ENCODE assay signal across 12 cellular contexts in the genomic region with DNA sequence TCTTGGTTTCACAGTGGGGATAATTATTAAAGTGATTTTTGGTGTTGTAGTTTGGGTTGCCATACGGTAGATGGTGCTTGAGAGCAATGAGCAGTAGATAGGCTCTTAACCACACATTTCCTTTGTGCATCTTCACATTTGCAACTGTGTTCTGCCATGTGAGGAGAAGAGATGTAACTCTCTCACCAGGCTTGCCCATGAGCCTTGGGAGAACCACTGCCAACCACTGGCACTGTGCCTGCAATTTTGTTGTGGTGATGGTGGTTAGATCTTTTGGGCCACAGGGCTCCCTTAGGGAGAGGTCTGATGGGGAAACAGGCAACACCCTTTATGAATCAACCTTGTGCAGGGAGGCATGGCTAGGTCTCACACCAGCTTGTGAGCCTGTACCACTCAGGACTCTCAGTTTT.
DNase-seq lines count a peak whose midpoint lies in the region; ATAC-seq and TF ChIP-seq lines count a peak whose summit lies in the region.
"Had no signal": no experiment of that assay in that cellular context is flagged by ENCODE, and none has a peak within 500 bp of the region (broad histone marks: within the 10 kb centered on the region; RNA-seq: fewer than 3 reads in every experiment).

No MANE protein-coding gene starts in this region.

- peaks cover 33% of the 10 kb centered on the region for H3K9me3 Mint-ChIP-seq in CD8-positive, alpha-beta T cell
- peaks cover 49% of the 10 kb centered on the region for H3K9me3 Mint-ChIP-seq in endodermal cell

- no peaks in the 10 kb centered on the region for H3K27me3 ChIP-seq in CD8-positive, alpha-beta T cell (ENCODE audit: insufficient read depth, low read length)
- H3K27me3 ChIP-seq in endodermal cell (ENCODE audit: control insufficient read depth, insufficient read depth, low read length, poor library complexity, severe bottlenecking): no peaks in the 10 kb centered on the region
- H3K27me3 ChIP-seq: sigmoid colon, stomach had no signal

- peaks cover 11% of the 10 kb centered on the region for H3K4me1 Mint-ChIP-seq in CD8-positive, alpha-beta T cell (ENCODE audit: low read depth)
- H3K4me1 Mint-ChIP-seq in endodermal cell: no peaks in the 10 kb centered on the region

- intact Hi-C loops in CD8-positive, alpha-beta T cell (cut with DNase I, micrococcal nuclease): loop anchor here (10.0 kb wide), 1 partner anchor 355 kb away; no protein-coding TSS in a partner anchor

- peaks cover 6% of the 10 kb centered on the region for H3K9me3 ChIP-seq in CD8-positive, alpha-beta T cell (ENCODE audit: low read length)
- peaks cover 12% of the 10 kb centered on the region for H3K9me3 ChIP-seq in endodermal cell (ENCODE audit: control insufficient read depth, low read length)

- H3K4me1 ChIP-seq in CD8-positive, alpha-beta T cell (ENCODE audit: insufficient read depth, low read length): peaks cover 8% of the 10 kb centered on the region
- H3K4me1 ChIP-seq in endodermal cell (ENCODE audit: control insufficient read depth, insufficient read depth, low read length): no peaks in the 10 kb centered on the region
- H3K4me1 ChIP-seq: sigmoid colon, stomach had no signal

- no peaks in the 10 kb centered on the region for H3K27me3 Mint-ChIP-seq in CD8-positive, alpha-beta T cell (ENCODE audit: low read depth)
- H3K27me3 Mint-ChIP-seq in endodermal cell (ENCODE audit: insufficient read depth): no peaks in the 10 kb centered on the region
- H3K27me3 Mint-ChIP-seq: dendritic cell treated with granulocyte-macrophage colony-stimulating factor and Interleukin-4, amounts not matched to agents 40 ng/mL and 50 ng/mL, for 4 days had no signal

- no peaks in the 10 kb centered on the region for H3K36me3 ChIP-seq in CD8-positive, alpha-beta T cell (ENCODE audit: insufficient read depth, low read length)
- H3K36me3 ChIP-seq in endodermal cell (ENCODE audit: control insufficient read depth, insufficient read depth, low read length): no peaks in the 10 kb centered on the region

- peaks cover 71% of the 10 kb centered on the region for H3K36me3 Mint-ChIP-seq in CD8-positive, alpha-beta T cell
- no peaks in the 10 kb centered on the region for H3K36me3 Mint-ChIP-seq in endodermal cell (ENCODE audit: low read depth)

- peak; percentile 32 for TF ChIP-seq CTCF in CD8-positive, alpha-beta T cell (IDR thresholded peaks at IDR 0.05)
- TF ChIP-seq CTCF in endodermal cell (conservative IDR thresholded peaks at IDR 0.05) (peak; percentile 50), coronary artery (IDR thresholded peaks at IDR 0.05) (no peak)

- 70% methylated on average over 1 of the region's 1 CpG; no CpG with 5 or more reads in 1 of the 2 experiments for WGBS in endodermal cell (ENCODE audit: insufficient coverage in 1 of 2, insufficient read length in 1 of 2), 2 experiments

- peak overlapping the region; percentile 34 for H3K27ac Mint-ChIP-seq in CD8-positive, alpha-beta T cell
- H3K27ac Mint-ChIP-seq in endodermal cell: no peak overlapping the region
- H3K27ac Mint-ChIP-seq: dendritic cell treated with granulocyte-macrophage colony-stimulating factor and Interleukin-4, amounts not matched to agents 40 ng/mL and 50 ng/mL, for 4 days had no signal

- no peak overlapping the region for H3K9ac ChIP-seq in endodermal cell (ENCODE audit: extremely low read depth, low read length, poor library complexity, severe bottlenecking)

- H3K27ac ChIP-seq in CD8-positive, alpha-beta T cell (ENCODE audit: low read depth, low read length): no peak overlapping the region
- no peak overlapping the region for H3K27ac ChIP-seq in endodermal cell (ENCODE audit: low read depth, low read length)
- H3K27ac ChIP-seq in coronary artery: no peak overlapping the region
- H3K27ac ChIP-seq: sigmoid colon, stomach had no signal

- CTCF ChIA-PET in CD8-positive, alpha-beta T cell (lab: Charles Lee): interaction anchor here (1.0 to 1.1 kb wide), 2 partner anchors 205 to 359 kb away, joined by 3 to 4 read pairs; a partner anchor contains a TSS

- peak; percentile 38 for ATAC-seq in CD8-positive, alpha-beta T cell
- ATAC-seq in GM18909 (IDR thresholded peaks at IDR 0.05; ENCODE audit: poor library complexity, unreplicated experiment): peak; percentile 73
- ATAC-seq in HG03565 (IDR thresholded peaks at IDR 0.05; ENCODE audit: unreplicated experiment): peak; percentile 75

- no peak overlapping the region for H3K4me3 ChIP-seq in CD8-positive, alpha-beta T cell (ENCODE audit: low read depth, low read length)
- H3K4me3 ChIP-seq in endodermal cell (ENCODE audit: low read length): no peak overlapping the region
- H3K4me3 ChIP-seq in coronary artery: no peak overlapping the region
- H3K4me3 ChIP-seq: sigmoid colon, stomach had no signal

- no peak overlapping the region for H3K4me3 Mint-ChIP-seq in CD8-positive, alpha-beta T cell
- no peak overlapping the region for H3K4me3 Mint-ChIP-seq in endodermal cell
- H3K4me3 Mint-ChIP-seq: dendritic cell treated with granulocyte-macrophage colony-stimulating factor and Interleukin-4, amounts not matched to agents 40 ng/mL and 50 ng/mL, for 4 days had no signal

- POLR2A ChIA-PET in CD8-positive, alpha-beta T cell (lab: Charles Lee): no interaction called here

- DNase-seq in CD8-positive, alpha-beta T cell: no peak
- DNase-seq in endodermal cell (peak; percentile 42), NCI-H1092 (lab: John Stamatoyannopoulos, UW) (no peak), SIG-M5 (lab: John Stamatoyannopoulos, UW) (no peak), coronary artery (ENCODE audit: low spot score) (no peak)
- no peak for DNase-seq in effector CD8-positive, alpha-beta T cell (lab: John Stamatoyannopoulos, UW)
- DNase-seq: Right ventricle myocardium superior, sigmoid colon, stomach had no signal
